ENCODE assay signal across 8 cellular contexts in the genomic region with DNA sequence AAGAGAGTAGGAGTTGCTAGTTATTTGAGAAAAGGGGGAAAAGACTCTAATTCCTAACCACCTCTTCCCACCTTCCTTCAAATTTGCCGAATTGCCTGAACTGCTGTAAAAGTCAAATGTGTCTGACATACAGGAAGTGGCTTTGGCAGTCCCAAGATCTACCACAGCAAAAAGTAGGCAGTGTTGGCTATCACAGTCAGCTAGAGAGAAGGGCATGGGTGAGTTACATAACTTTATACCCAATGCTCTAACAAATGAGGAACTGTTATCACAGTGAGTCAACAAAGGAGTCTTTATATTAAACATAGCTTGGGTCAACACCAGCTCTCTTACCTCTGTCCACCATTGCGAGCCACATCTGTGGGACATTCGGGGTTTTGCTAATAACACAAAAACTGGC. TPM values are rescaled to one million over a fixed set of nuclear protein-coding genes. Genes with fewer than 3 reads are reported as not detected.
DNase-seq lines count a peak whose midpoint lies in the region; ATAC-seq and TF ChIP-seq lines count a peak whose summit lies in the region.

No MANE protein-coding gene starts in this region.

- no peaks in the 10 kb centered on the region; the same call in 1 of the 2 replicates for H4K20me1 ChIP-seq in BLaER1

- H3K4me2 ChIP-seq in BLaER1 (peak overlapping the region; percentile 81), neuronal stem cell (ENCODE audit: insufficient read depth, low read length, poor library complexity, severe bottlenecking) (no peak overlapping the region)

- H3K27me3 ChIP-seq in BLaER1 (peaks cover 75% of the 10 kb centered on the region), ascending aorta (no peaks in the 10 kb centered on the region), neuronal stem cell (ENCODE audit: control insufficient read depth in 3 of 3, insufficient read depth in 3 of 3, low read depth in 1 of 3, low read length in 3 of 3) (peaks cover 0 to 8% (median 0%) of the 10 kb centered on the region in 3 experiments)

- H3K27ac ChIP-seq in BLaER1: no peak overlapping the region
- no peak overlapping the region for H3K27ac ChIP-seq in ascending aorta
- no peak overlapping the region for H3K27ac ChIP-seq in neuronal stem cell (replicated peaks; ENCODE audit: low read length)

- intact Hi-C loops in ascending aorta (cut with DNase I): no loop called here

- H3K9me3 ChIP-seq in BLaER1: no peaks in the 10 kb centered on the region; the same call in 1 of the 2 replicates
- H3K9me3 ChIP-seq in ascending aorta: no peaks in the 10 kb centered on the region
- H3K9me3 ChIP-seq in neuronal stem cell (replicated peaks in 1 of 2; ENCODE audit: control insufficient read depth in 2 of 2, insufficient read depth in 1 of 2, low read depth in 1 of 2, low read length in 2 of 2): no peaks in the 10 kb centered on the region

- no peak for TF ChIP-seq CTCF in ascending aorta (IDR thresholded peaks at IDR 0.05)

- DNase-seq in SHP77 treated with DMSO at 0.1 percent for 48 hours (lab: John Stamatoyannopoulos, UW) (peak; percentile 7), germinal center (ENCODE audit: low spot score) (peak; percentile 9), ascending aorta (ENCODE audit: low spot score in 2 of 2) (no peak), ecto neural progenitor cell (ENCODE audit: low spot score) (no peak), neuronal stem cell (ENCODE audit: low spot score) (no peak)

- no peak overlapping the region for H3K18ac ChIP-seq in neuronal stem cell (ENCODE audit: low read length)

- no peak overlapping the region for H3K4ac ChIP-seq in neuronal stem cell (ENCODE audit: low read length)

- H2AK5ac ChIP-seq in neuronal stem cell (ENCODE audit: low read depth, low read length): no peak overlapping the region

- H3K23ac ChIP-seq in neuronal stem cell (ENCODE audit: low read depth, low read length, poor library complexity): no peak overlapping the region

- H2BK15ac ChIP-seq in neuronal stem cell (ENCODE audit: low read length): no peak overlapping the region

- no CpG with 5 or more reads among the region's 3 CpGs for WGBS in neuronal stem cell (ENCODE audit: extremely low coverage in 2 of 2, insufficient read length in 2 of 2, insufficient replicate concordance in 1 of 2), 2 donors

- H3K36me3 ChIP-seq in BLaER1 (no peaks in the 10 kb centered on the region), ascending aorta (no peaks in the 10 kb centered on the region), neuronal stem cell (replicated peaks in 1 of 2; ENCODE audit: control insufficient read depth in 2 of 2, insufficient read depth in 2 of 2, low read length in 2 of 2) (no peaks in the 10 kb centered on the region)

- no peak overlapping the region for H3K14ac ChIP-seq in neuronal stem cell (ENCODE audit: low read length)

- H2BK5ac ChIP-seq in neuronal stem cell (ENCODE audit: low read length): no peak overlapping the region

- H2BK120ac ChIP-seq in neuronal stem cell (ENCODE audit: low read depth, low read length): no peak overlapping the region

- peak overlapping the region; percentile 92; the same call in 1 of the 2 replicates for H3K9ac ChIP-seq in BLaER1
- H3K9ac ChIP-seq in neuronal stem cell (ENCODE audit: low read depth, low read length, poor library complexity): no peak overlapping the region

- ATAC-seq in GM18861 (IDR thresholded peaks at IDR 0.05; ENCODE audit: unreplicated experiment) (peak; percentile 53), HG03469 (IDR thresholded peaks at IDR 0.05; ENCODE audit: unreplicated experiment) (peak; percentile 37)

- no peak overlapping the region for H2AFZ ChIP-seq in neuronal stem cell (ENCODE audit: low read length)

- H4K8ac ChIP-seq in neuronal stem cell (ENCODE audit: low read depth, low read length): no peak overlapping the region

- H3K4me3 ChIP-seq in BLaER1: peak overlapping the region; percentile 78; the same call in 1 of the 2 replicates
- H3K4me3 ChIP-seq in ascending aorta: no peak overlapping the region
- no peak overlapping the region for H3K4me3 ChIP-seq in neuronal stem cell (ENCODE audit: low read length in 2 of 2)

- no peaks in the 10 kb centered on the region for H3K79me1 ChIP-seq in neuronal stem cell (ENCODE audit: low read depth, low read length)

- H3K4me1 ChIP-seq in BLaER1 (peaks cover 29% of the 10 kb centered on the region), ascending aorta (no peaks in the 10 kb centered on the region), neuronal stem cell (ENCODE audit: control insufficient read depth in 2 of 2, insufficient read depth in 1 of 2, low read depth in 1 of 2, low read length in 2 of 2) (peaks cover 0 to 3% of the 10 kb centered on the region in 2 donors)

- no peak overlapping the region for H4K91ac ChIP-seq in neuronal stem cell (ENCODE audit: low read depth, low read length, poor library complexity)

- no peak overlapping the region for H2BK12ac ChIP-seq in neuronal stem cell (ENCODE audit: low read length)

RNA-seq across cellular contexts. Expression of gene MBNL3, which starts 2.4 kb away (rescaled TPM):
- 3.1 TPM for total RNA-seq in ascending aorta
- 0.93 TPM for polyA plus RNA-seq in neuronal stem cell (2013, experiment 1 of 2)
- polyA plus RNA-seq in neuronal stem cell (2013, experiment 2 of 2): 1.0 TPM

Comparison
In these comparisons a context has a peak if more than half of its experiments do, and no peak if none do; other contexts are left out.
1. DNase-seq: peak in SHP77 treated with DMSO at 0.1 percent for 48 hours (single experiment) and germinal center (single experiment); none in ascending aorta (0 of 2), ecto neural progenitor cell (single experiment) and neuronal stem cell (single experiment).